ENCODE assay signal across 8 cellular contexts in genomic region chr5:44389410-44389879, GRCh38. TPM values are rescaled to one million over a fixed set of nuclear protein-coding genes. Genes with fewer than 3 reads are reported as not detected.
A peak's percentile ranks its signal among the peaks of the same experiment; 100 is the strongest.
DNase-seq lines count a peak whose midpoint lies in the region; ATAC-seq and TF ChIP-seq lines count a peak whose summit lies in the region.

FGF10 (minus strand) TSS chr5:44389420; CDS start chr5:44388682, 738 bp downstream.

- POLR2A ChIA-PET in CD8-positive, alpha-beta memory T cell (lab: Charles Lee), result no interaction called here

- H3K27me3 ChIP-seq in CD8-positive, alpha-beta memory T cell (ENCODE audit: insufficient read depth, low read length, poor library complexity, severe bottlenecking), result peaks cover 9% of the 10 kb centered on the region

- no peak for TF ChIP-seq POLR2A in GM18505 (IDR thresholded peaks at IDR 0.05; ENCODE audit: borderline replicate concordance, extremely low read depth, insufficient read depth, insufficient read length)

- H3K4me3 ChIP-seq in CD8-positive, alpha-beta memory T cell (ENCODE audit: low read length), result no peak within 1 kb of the TSS

- no peaks in the 10 kb centered on the region for H3K4me1 Mint-ChIP-seq in Calu3 (ENCODE audit: low read depth, unreplicated experiment)
- H3K4me1 Mint-ChIP-seq in CD8-positive, alpha-beta memory T cell, result peaks cover 0 to 4% (median 0%) of the 10 kb centered on the region in 3 donors

- no peak within 1 kb of the TSS for H3K4me3 Mint-ChIP-seq in Calu3 (ENCODE audit: low read depth, unreplicated experiment)
- H3K4me3 Mint-ChIP-seq in CD8-positive, alpha-beta memory T cell, result peak within 1 kb of the TSS in 3 of 7 donors; percentile 17 to 70 (median 45)

- H3K27me3 Mint-ChIP-seq in Calu3 (ENCODE audit: unreplicated experiment), result peaks cover 50% of the 10 kb centered on the region
- H3K27me3 Mint-ChIP-seq in CD8-positive, alpha-beta memory T cell, result peaks cover 18 to 26% of the 10 kb centered on the region in 2 donors

- no peaks in the 10 kb centered on the region for H3K9me3 ChIP-seq in CD8-positive, alpha-beta memory T cell (ENCODE audit: low read length)

- ATAC-seq in GM18505 (IDR thresholded peaks at IDR 0.05; ENCODE audit: unreplicated experiment) (peak; percentile 46), SK-N-SH treated with all-trans-retinoic acid at 6 μM for 48 hours (peak; percentile 83)

- H3K27ac Mint-ChIP-seq in Calu3 (ENCODE audit: unreplicated experiment), result no peak within 1 kb of the TSS
- H3K27ac Mint-ChIP-seq in CD8-positive, alpha-beta memory T cell, result no peak within 1 kb of the TSS

- intact Hi-C loops in Calu3 (cut with micrococcal nuclease; ENCODE audit: unreplicated experiment), result no loop called here

- TF ChIP-seq CTCF in Calu3 (IDR thresholded peaks at IDR 0.05; ENCODE audit: unreplicated experiment), result no peak

- H3K4me1 ChIP-seq in CD8-positive, alpha-beta memory T cell (ENCODE audit: insufficient read depth, low read length), result no peaks in the 10 kb centered on the region

- no peaks in the 10 kb centered on the region for H3K36me3 ChIP-seq in CD8-positive, alpha-beta memory T cell (ENCODE audit: insufficient read depth, low read length)

- no peaks in the 10 kb centered on the region for H3K9me3 Mint-ChIP-seq in Calu3 (ENCODE audit: low read depth, unreplicated experiment)
- peaks cover 0 to 19% (median 12%) of the 10 kb centered on the region in 5 donors for H3K9me3 Mint-ChIP-seq in CD8-positive, alpha-beta memory T cell

- H3K27ac ChIP-seq in CD8-positive, alpha-beta memory T cell (ENCODE audit: low read depth, low read length), result no peak within 1 kb of the TSS

- BruUV-seq in Calu3 (replicated peaks; lab: Mats Ljungman, UMichigan), result no TSS peak

- H3K36me3 Mint-ChIP-seq in Calu3 (ENCODE audit: insufficient read depth, unreplicated experiment), result no peaks in the 10 kb centered on the region
- H3K36me3 Mint-ChIP-seq in CD8-positive, alpha-beta memory T cell, result peaks cover 0 to 4% (median 0%) of the 10 kb centered on the region in 3 donors

- peak; percentile 1 for DNase-seq in hepatic stellate cell (ENCODE audit: low spot score)
- peak; percentile 76 for DNase-seq in retina
- no peak for DNase-seq in NCI-H2029 treated with DMSO at 0.1 percent for 48 hours (lab: John Stamatoyannopoulos, UW)
- no peak for DNase-seq in Calu3
- DNase-seq in CD8-positive, alpha-beta memory T cell, result no peak
- no peak for DNase-seq in GDM1 (lab: John Stamatoyannopoulos, UW)

- CTCF ChIA-PET in Calu3 (lab: Charles Lee), result no interaction called here
- CTCF ChIA-PET in CD8-positive, alpha-beta memory T cell (lab: Charles Lee), result no interaction called here

TF ChIP-seq in SK-N-SH treated with all-trans-retinoic acid at 6 μM for 48 hours, 23 proteins besides CTCF, POLR2A, EP300 and RAD21:
- TF ChIP-seq SNAI2 (CRISPR knock-in tag; IDR thresholded peaks at IDR 0.05), result no peak
- no peak for TF ChIP-seq TOX (CRISPR knock-in tag; IDR thresholded peaks at IDR 0.05; ENCODE audit: borderline replicate concordance)
- no peak for TF ChIP-seq ZFP3 (CRISPR knock-in tag; IDR thresholded peaks at IDR 0.05)
- TF ChIP-seq GLIS3 (CRISPR knock-in tag; IDR thresholded peaks at IDR 0.05), result no peak
- TF ChIP-seq PATZ1 (CRISPR knock-in tag; IDR thresholded peaks at IDR 0.05; ENCODE audit: borderline replicate concordance), result no peak
- TF ChIP-seq ZNF8 (CRISPR knock-in tag; IDR thresholded peaks at IDR 0.05), result no peak
- TF ChIP-seq POU6F1 (CRISPR knock-in tag; IDR thresholded peaks at IDR 0.05; ENCODE audit: borderline replicate concordance, low read depth), result no peak
- no peak for TF ChIP-seq PPARA (CRISPR knock-in tag; IDR thresholded peaks at IDR 0.05; ENCODE audit: borderline replicate concordance)
- TF ChIP-seq ARNTL (CRISPR knock-in tag; IDR thresholded peaks at IDR 0.05; ENCODE audit: borderline replicate concordance, low read depth), result no peak
- TF ChIP-seq ZC3H10 (CRISPR knock-in tag; IDR thresholded peaks at IDR 0.05), result no peak
- TF ChIP-seq OSR1 (CRISPR knock-in tag; IDR thresholded peaks at IDR 0.05), result no peak
- TF ChIP-seq RARB (CRISPR knock-in tag; IDR thresholded peaks at IDR 0.05), result no peak
- no peak for TF ChIP-seq ZNF565 (CRISPR knock-in tag; conservative IDR thresholded peaks at IDR 0.05; ENCODE audit: low read depth)
- no peak for TF ChIP-seq TSHZ2 (CRISPR knock-in tag; IDR thresholded peaks at IDR 0.05)
- no peak for TF ChIP-seq TCF4 (CRISPR knock-in tag; IDR thresholded peaks at IDR 0.05; ENCODE audit: borderline replicate concordance)

RNA-seq across cellular contexts. Expression of gene FGF10, which starts in this region (rescaled TPM):
- not detected in 2 replicates for total RNA-seq in Calu3 (2022)
- total RNA-seq in CD8-positive, alpha-beta memory T cell, result not detected
- polyA plus RNA-seq in CD8-positive, alpha-beta memory T cell, result not detected

Comparison
In these comparisons a context has a peak if more than half of its experiments do, and no peak if none do; other contexts are left out.
1. DNase-seq: peak in hepatic stellate cell (single experiment) and retina (single experiment); none in NCI-H2029 treated with DMSO at 0.1 percent for 48 hours (single experiment), Calu3 (single experiment), CD8-positive, alpha-beta memory T cell (0 of 5) and GDM1 (single experiment).